In the genomic region with DNA sequence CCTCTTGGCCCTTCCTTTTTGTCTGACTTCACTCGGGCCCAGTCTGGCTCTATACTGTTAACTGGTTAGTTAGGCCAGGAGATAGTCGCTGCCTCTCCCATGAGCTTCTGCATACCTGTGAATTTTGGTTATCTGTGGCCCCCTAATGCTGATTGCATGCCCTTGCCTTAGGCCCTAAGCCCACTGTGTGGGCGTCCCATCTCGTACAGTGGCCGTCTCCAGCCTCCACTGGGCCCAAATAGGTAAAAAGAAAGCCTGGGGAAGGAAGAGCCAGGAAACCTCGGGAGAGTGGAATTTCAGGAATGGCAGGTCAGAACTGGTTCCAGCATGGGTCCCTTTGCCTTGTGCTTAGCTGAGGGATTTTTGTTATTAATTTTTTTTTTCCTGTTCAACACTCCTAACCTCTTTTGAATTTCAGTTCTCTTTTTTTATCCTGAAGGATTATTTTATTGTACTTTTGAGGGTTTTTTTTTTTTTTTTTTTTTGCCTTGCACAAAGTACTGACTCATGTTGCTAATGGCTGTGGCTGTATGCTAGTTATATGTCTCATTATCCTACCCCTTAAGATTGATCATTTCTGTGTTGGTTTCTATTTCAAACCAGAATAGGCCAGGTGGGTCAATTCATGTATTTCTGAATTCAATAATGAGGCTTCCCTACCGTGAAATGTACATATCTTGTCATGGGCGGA, we compare ENCODE assay signal across 8 cellular contexts. TPM values are rescaled to one million over a fixed set of nuclear protein-coding genes. Genes with fewer than 3 reads are reported as not detected.
DNase-seq lines count a peak whose midpoint lies in the region; ATAC-seq, FAIRE-seq and TF ChIP-seq lines count a peak whose summit lies in the region.

No MANE protein-coding gene starts in this region.

- H3K27me3 ChIP-seq in astrocyte (ENCODE audit: insufficient read depth, low read length) (no peaks in the 10 kb centered on the region), liver (ENCODE audit: control insufficient read depth in 4 of 4, insufficient read depth in 4 of 4, low read length in 3 of 4) (no peaks in the 10 kb centered on the region)

- no peak for TF ChIP-seq CTCF in A549 (IDR thresholded peaks at IDR 0.05)
- no peak for TF ChIP-seq CTCF in astrocyte (IDR thresholded peaks at IDR 0.05; ENCODE audit: insufficient read depth, low read depth, low read length)
- TF ChIP-seq CTCF in liver (IDR thresholded peaks at IDR 0.05; ENCODE audit: low read depth, low read length, missing input control) = no peak

- ATAC-seq in A549 = no peak
- ATAC-seq in HG02938 (IDR thresholded peaks at IDR 0.05; ENCODE audit: unreplicated experiment) = no peak
- no peak for ATAC-seq in HG02798 (IDR thresholded peaks at IDR 0.05; ENCODE audit: poor library complexity, unreplicated experiment)

- TF ChIP-seq POLR2A in A549 (IDR thresholded peaks at IDR 0.05; ENCODE audit: low read length) = no peak

- peaks cover 71% of the 10 kb centered on the region for H4K20me1 ChIP-seq in astrocyte (ENCODE audit: insufficient read depth, low read length)

- no peak overlapping the region for H2AFZ ChIP-seq in astrocyte (ENCODE audit: low read depth, low read length)

- no peak for TF ChIP-seq RAD21 in A549 (conservative IDR thresholded peaks at IDR 0.05 in 1 of 2, IDR thresholded peaks at IDR 0.05 in 1 of 2)
- TF ChIP-seq RAD21 in liver (IDR thresholded peaks at IDR 0.05) = no peak

- H3K9me3 ChIP-seq in A549 = no peaks in the 10 kb centered on the region
- no peaks in the 10 kb centered on the region for H3K9me3 ChIP-seq in astrocyte (ENCODE audit: insufficient read depth, low read depth, low read length)
- no peaks in the 10 kb centered on the region for H3K9me3 ChIP-seq in liver (ENCODE audit: control insufficient read depth in 4 of 4, low read length in 3 of 4)

- peaks cover 31% of the 10 kb centered on the region for H3K4me1 Mint-ChIP-seq in astrocyte (ENCODE audit: low read depth, unreplicated experiment)

- 59% methylated on average over 8 of the region's 8 CpGs for WGBS in A549 (ENCODE audit: missing lambda C conversion rate)
- 54% methylated on average over 8 of the region's 8 CpGs for WGBS in liver

- DNase-seq in A549 (ENCODE audit: low read depth in 1 of 2, low spot score in 1 of 2) (no peak), HT-29 (ENCODE audit: low spot score) (peak; percentile 63), astrocyte (ENCODE audit: low read depth) (peak; percentile 65), putamen (ENCODE audit: low spot score) (no peak)
- no peak for DNase-seq in stimulated activated CD8-positive, alpha-beta memory T cell treated with anti-CD3 and anti-CD28 coated beads, Interleukin-4, amount 100 ng/mL, for 48 hours

- TF ChIP-seq EP300 in A549 (IDR thresholded peaks at IDR 0.05) = no peak

- no peak for FAIRE-seq in A549 (lab: Jason Lieb, UNC)
- FAIRE-seq in astrocyte (lab: Jason Lieb, UNC) = no peak

- H3K4me2 ChIP-seq in A549 (peak overlapping the region; percentile 95), astrocyte (ENCODE audit: low read length) (peak overlapping the region; percentile 100)

- CTCF ChIA-PET in A549 (lab: Yijun Ruan, JAX) = interaction anchor here (0.9 to 2.0 kb wide), 9 partner anchors 10 to 99 kb away, joined by 3 to 11 read pairs (median 4); no protein-coding TSS in a partner anchor

- H3K4me3 ChIP-seq in A549 (peak overlapping the region; percentile 10; the same call in 1 of the 3 replicates), astrocyte (ENCODE audit: insufficient read depth, low read depth, low read length) (peak overlapping the region; percentile 56), liver (ENCODE audit: low read depth in 1 of 3, low read length in 3 of 3) (no peak overlapping the region)

- H3K9me3 Mint-ChIP-seq in astrocyte (ENCODE audit: unreplicated experiment) = no peaks in the 10 kb centered on the region

- POLR2A ChIA-PET in A549 (lab: Yijun Ruan, JAX) = interaction anchor here (0.7 to 4.7 kb wide), 2 partner anchors 24 to 38 kb away, joined by 4 to 23 read pairs; no protein-coding TSS in a partner anchor

- H3K36me3 ChIP-seq in astrocyte (ENCODE audit: insufficient read depth, low read length) (no peaks in the 10 kb centered on the region), liver (ENCODE audit: control insufficient read depth in 4 of 4, insufficient read depth in 3 of 4, low read depth in 1 of 4, low read length in 3 of 4) (no peaks in the 10 kb centered on the region)

- H3K27ac ChIP-seq in A549 (peak overlapping the region in 1 of 2 experiments; percentile 70; a peak in 3 of 6 replicates), astrocyte (ENCODE audit: low read depth, low read length) (peak overlapping the region; percentile 73), liver (ENCODE audit: low read depth in 1 of 2, low read length in 2 of 2) (peak overlapping the region; percentile 52 to 55)

- H3K36me3 Mint-ChIP-seq in astrocyte (ENCODE audit: low read depth, unreplicated experiment) = no peaks in the 10 kb centered on the region

- H3K9ac ChIP-seq in astrocyte (ENCODE audit: low read length) = peak overlapping the region; percentile 96
- peak overlapping the region in 1 of 2 donors; percentile 24 for H3K9ac ChIP-seq in liver (ENCODE audit: low read depth in 1 of 2, low read length in 2 of 2)

- H3K27me3 Mint-ChIP-seq in astrocyte (ENCODE audit: low read depth, unreplicated experiment) = no peaks in the 10 kb centered on the region

- peaks cover 78% of the 10 kb centered on the region for H3K79me2 ChIP-seq in astrocyte (ENCODE audit: insufficient read depth, low read length)

- peaks cover 71% of the 10 kb centered on the region for H3K4me1 ChIP-seq in A549
- H3K4me1 ChIP-seq in astrocyte (ENCODE audit: insufficient read depth, low read length) = peaks cover 54% of the 10 kb centered on the region
- H3K4me1 ChIP-seq in liver (ENCODE audit: control insufficient read depth in 4 of 4, insufficient read depth in 4 of 4, low read length in 3 of 4) = peaks cover 22 to 57% (median 44%) of the 10 kb centered on the region in 4 donors

- peak overlapping the region; percentile 90 for H3K27ac Mint-ChIP-seq in astrocyte (ENCODE audit: unreplicated experiment)

- peak overlapping the region; percentile 99 for H3K4me3 Mint-ChIP-seq in astrocyte (ENCODE audit: unreplicated experiment)

TF ChIP-seq in A549, 52 proteins besides CTCF, POLR2A, EP300 and RAD21 (continues in another document):
- TF ChIP-seq E2F6 (IDR thresholded peaks at IDR 0.05; ENCODE audit: borderline replicate concordance, low read depth) (no peak), NR3C1 (IDR thresholded peaks at IDR 0.05) (no peak), CEBPB (IDR thresholded peaks at IDR 0.05) (no peak), POLR2AphosphoS2 (conservative IDR thresholded peaks at IDR 0.05; ENCODE audit: low read length) (no peak), FOSL2 (IDR thresholded peaks at IDR 0.05) (no peak), FOSL2 (CRISPR knock-in tag; IDR thresholded peaks at IDR 0.05) (no peak), TFCP2L1 (CRISPR knock-in tag; IDR thresholded peaks at IDR 0.05) (no peak)
- TF ChIP-seq, protein P1, sequence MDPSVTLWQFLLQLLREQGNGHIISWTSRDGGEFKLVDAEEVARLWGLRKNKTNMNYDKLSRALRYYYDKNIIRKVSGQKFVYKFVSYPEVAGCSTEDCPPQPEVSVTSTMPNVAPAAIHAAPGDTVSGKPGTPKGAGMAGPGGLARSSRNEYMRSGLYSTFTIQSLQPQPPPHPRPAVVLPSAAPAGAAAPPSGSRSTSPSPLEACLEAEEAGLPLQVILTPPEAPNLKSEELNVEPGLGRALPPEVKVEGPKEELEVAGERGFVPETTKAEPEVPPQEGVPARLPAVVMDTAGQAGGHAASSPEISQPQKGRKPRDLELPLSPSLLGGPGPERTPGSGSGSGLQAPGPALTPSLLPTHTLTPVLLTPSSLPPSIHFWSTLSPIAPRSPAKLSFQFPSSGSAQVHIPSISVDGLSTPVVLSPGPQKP (IDR thresholded peaks at IDR 0.05; ENCODE audit: low read depth, low read length) = no peak

TF ChIP-seq in liver, 16 proteins besides CTCF, POLR2A, EP300 and RAD21 (continues in another document):
- TF ChIP-seq JUND (IDR thresholded peaks at IDR 0.05) (no peak), HNF4G (IDR thresholded peaks at IDR 0.05) (no peak)
- TF ChIP-seq, protein P2, sequence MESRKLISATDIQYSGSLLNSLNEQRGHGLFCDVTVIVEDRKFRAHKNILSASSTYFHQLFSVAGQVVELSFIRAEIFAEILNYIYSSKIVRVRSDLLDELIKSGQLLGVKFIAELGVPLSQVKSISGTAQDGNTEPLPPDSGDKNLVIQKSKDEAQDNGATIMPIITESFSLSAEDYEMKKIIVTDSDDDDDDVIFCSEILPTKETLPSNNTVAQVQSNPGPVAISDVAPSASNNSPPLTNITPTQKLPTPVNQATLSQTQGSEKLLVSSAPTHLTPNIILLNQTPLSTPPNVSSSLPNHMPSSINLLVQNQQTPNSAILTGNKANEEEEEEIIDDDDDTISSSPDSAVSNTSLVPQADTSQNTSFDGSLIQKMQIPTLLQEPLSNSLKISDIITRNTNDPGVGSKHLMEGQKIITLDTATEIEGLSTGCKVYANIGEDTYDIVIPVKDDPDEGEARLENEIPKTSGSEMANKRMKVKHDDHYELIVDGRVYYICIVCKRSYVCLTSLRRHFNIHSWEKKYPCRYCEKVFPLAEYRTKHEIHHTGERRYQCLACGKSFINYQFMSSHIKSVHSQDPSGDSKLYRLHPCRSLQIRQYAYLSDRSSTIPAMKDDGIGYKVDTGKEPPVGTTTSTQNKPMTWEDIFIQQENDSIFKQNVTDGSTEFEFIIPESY (IDR thresholded peaks at IDR 0.05) = no peak

RNA-seq across cellular contexts. Expression of gene PRRC2B, which starts 3.4 kb away (rescaled TPM):
- 35.6 and 57.0 TPM in 2 replicates for polyA plus RNA-seq in A549 (2011; rRNA removed)
- 24.9 and 37.2 TPM in 2 replicates for polyA plus RNA-seq in A549 (2012; cell fraction: cytosol; rRNA removed)
- 128 and 136 TPM in 2 replicates for polyA plus RNA-seq in A549 (2012; cell fraction: nucleus; rRNA removed)
- polyA plus RNA-seq in A549 (2017; fragmentation: RNase III; extraction: RNeasy Plus Mini Kit Qiagen cat#74134 plus additional on column Dnase treatment) = 44.9 to 47.3 TPM (median 45.5 TPM) in 3 replicates
- polyA minus RNA-seq in A549 (2011; rRNA and poly(A)+ RNA removed) = 91.0 and 93.7 TPM in 2 replicates
- total RNA-seq in HT-29 (2014; rRNA removed; shearing (Covaris generic)) = 96.5 and 106 TPM in 2 replicates
- total RNA-seq in astrocyte = 260 and 292 TPM in 2 replicates
- 10 to 100 TPM; 29.3 to 44.3 TPM for total RNA-seq in liver
- 10 to 100 TPM; 10.3 to 24.7 TPM for polyA plus RNA-seq in liver

Comparison
In these comparisons a context has a peak if more than half of its experiments do, and no peak if none do; other contexts are left out.
1. DNase-seq: peak in HT-29 (single experiment) and astrocyte (single experiment); none in A549 (0 of 2), putamen (single experiment) and stimulated activated CD8-positive, alpha-beta memory T cell treated with anti-CD3 and anti-CD28 coated beads, Interleukin-4, amount 100 ng/mL, for 48 hours (single experiment).
2. H3K4me3 ChIP-seq: peak in A549 (single experiment) and astrocyte (single experiment); none in liver (0 of 3).